9 cellular contexts compared by ENCODE assay signal in genomic region chr10:110644598-110645462, GRCh38. TPM values are rescaled to one million over a fixed set of nuclear protein-coding genes. Genes with fewer than 3 reads are reported as not detected.
DNase-seq lines count a peak whose midpoint lies in the region; ATAC-seq and TF ChIP-seq lines count a peak whose summit lies in the region.
"Had no signal": no experiment of that assay in that cellular context is flagged by ENCODE, and none has a peak within 500 bp of the region (broad histone marks: within the 10 kb centered on the region; RNA-seq: fewer than 3 reads in every experiment).

No MANE protein-coding gene starts in this region.

- peaks cover 6 to 100% (median 60%) of the 10 kb centered on the region in 3 donors for H3K27me3 ChIP-seq in stomach

- H3K9me3 ChIP-seq in stomach = no peaks in the 10 kb centered on the region

- H3K36me3 Mint-ChIP-seq in WTC11 = no peaks in the 10 kb centered on the region

- no peaks in the 10 kb centered on the region for H3K36me3 ChIP-seq in stomach

- H3K4me1 Mint-ChIP-seq in WTC11 = peaks cover 39% of the 10 kb centered on the region

- H3K4me3 ChIP-seq in iPS-11a (ENCODE audit: low read depth, low read length) = peak overlapping the region; percentile 59
- peak overlapping the region; percentile 48 to 72 (median 58) for H3K4me3 ChIP-seq in stomach

- TF ChIP-seq EP300 in stomach (IDR thresholded peaks at IDR 0.05) = no peak

- intact Hi-C loops in stomach (cut with DNase I; ENCODE audit: low total_unique reads) = no loop called here

- H3K27ac ChIP-seq in stomach = peak overlapping the region in 1 of 5 donors; percentile 83

- TF ChIP-seq CTCF in WTC11 (IDR thresholded peaks at IDR 0.05) (no peak), stomach (IDR thresholded peaks at IDR 0.05) (no peak)

- H3K9me3 Mint-ChIP-seq in WTC11 = no peaks in the 10 kb centered on the region

- ATAC-seq in WTC11 (no peak), HG02885 (IDR thresholded peaks at IDR 0.05; ENCODE audit: poor library complexity, unreplicated experiment) (no peak)

- no peak for TF ChIP-seq POLR2A in stomach (IDR thresholded peaks at IDR 0.05)

- H3K4me1 ChIP-seq in stomach = peaks cover 17 to 23% (median 21%) of the 10 kb centered on the region in 4 donors

- POLR2A ChIA-PET in WTC11 (lab: Charles Lee) = interaction anchor here (0.5 to 0.6 kb wide), 2 partner anchors 8 to 339 kb away, joined by 3 to 4 read pairs; no protein-coding TSS in a partner anchor

- DNase-seq in NCI-H82 (lab: John Stamatoyannopoulos, UW) (peak; percentile 40), NCI-H82 treated with DMSO at 0.1 percent for 48 hours (lab: John Stamatoyannopoulos, UW; ENCODE audit: unreplicated experiment) (no peak), WTC11 (ENCODE audit: low spot score) (no peak), stomach (no peak), Kasumi-1 (lab: John Stamatoyannopoulos, UW) (no peak), NCI-H2171 (lab: John Stamatoyannopoulos, UW) (no peak)
- DNase-seq: MV-4-11 had no signal

- no peak overlapping the region for H3K27ac Mint-ChIP-seq in WTC11

- CTCF ChIA-PET in WTC11 (lab: Charles Lee) = interaction anchor here (2.1 to 3.4 kb wide), 3 partner anchors 27 to 36 kb away, joined by 10 to 13 read pairs (median 10); no protein-coding TSS in a partner anchor

- H3K4me3 Mint-ChIP-seq in WTC11 = peak overlapping the region; percentile 78

- H3K27me3 Mint-ChIP-seq in WTC11 (ENCODE audit: low read depth) = peaks cover 55% of the 10 kb centered on the region

- 29 to 45% (median 32%) methylated on average over 28 to 31 of the region's 31 CpGs for WGBS in stomach, 5 donors

TF ChIP-seq in WTC11, 78 proteins besides CTCF, POLR2A, EP300 and RAD21:
- TF ChIP-seq ZNF121 (CRISPR knock-in tag; IDR thresholded peaks at IDR 0.05) (no peak), ATF2 (CRISPR knock-in tag; IDR thresholded peaks at IDR 0.05; ENCODE audit: borderline replicate concordance, low read depth) (no peak), HMGA2 (CRISPR knock-in tag; IDR thresholded peaks at IDR 0.05) (no peak), ZBTB21 (CRISPR knock-in tag; IDR thresholded peaks at IDR 0.05; ENCODE audit: borderline replicate concordance) (no peak), IRF1 (CRISPR knock-in tag; IDR thresholded peaks at IDR 0.05) (no peak), ERG (CRISPR knock-in tag; IDR thresholded peaks at IDR 0.05) (no peak)

RNA-seq across cellular contexts. Expression of gene RBM20, which starts 0.7 kb away (rescaled TPM):
- total RNA-seq in WTC11 (2021) = 0.37 to 0.52 TPM (median 0.41 TPM) in 3 replicates
- 1 to 10 TPM in 1 of 5 donors, under 1 TPM in 3, not detected in 1; under 0.01 to 6.2 (median 0.59) TPM for total RNA-seq in stomach
- 1 to 10 TPM in 1 of 3 donors, under 1 TPM in 1, not detected in 1; 0.25 to 2.3 TPM for polyA plus RNA-seq in stomach
